Comparison of ENCODE assay signal across 1 cellular context in genomic region chr5:68795190-68795589, GRCh38.
A peak's percentile ranks its signal among the peaks of the same experiment; 100 is the strongest.
TF ChIP-seq lines count a peak whose summit lies in the region.

No MANE protein-coding gene starts in this region.

TF ChIP-seq in HepG2, 621 proteins besides CTCF, POLR2A, EP300 and RAD21:
- no peak for TF ChIP-seq SNAPC4 (CRISPR knock-in tag; IDR thresholded peaks at IDR 0.05)
- 0 out of 2 replicates have a peak, but pooled peaks have one; percentile 23 for TF ChIP-seq ATF7 (IDR thresholded peaks at IDR 0.05)
- TF ChIP-seq ATF7 (CRISPR knock-in tag; IDR thresholded peaks at IDR 0.05), result no peak
- TF ChIP-seq HNRNPK (IDR thresholded peaks at IDR 0.05; ENCODE audit: low read depth, low read length, poor library complexity, severe bottlenecking), result no peak
